ENCODE assay signal across 8 cellular contexts in genomic region chr19:58002384-58003152, GRCh38. TPM values are rescaled to one million over a fixed set of nuclear protein-coding genes. Genes with fewer than 3 reads are reported as not detected.
DNase-seq lines count a peak whose midpoint lies in the region; ATAC-seq and TF ChIP-seq lines count a peak whose summit lies in the region.

ZNF606 (minus strand) TSS chr19:58002820; CDS start chr19:58001319, 1,501 bp downstream.

- peak within 1 kb of the TSS; percentile 92 for H2AFZ ChIP-seq in H9 (ENCODE audit: low read length)

- no peak within 1 kb of the TSS; the same call in 1 of the 2 replicates for H3K4ac ChIP-seq in H9 (ENCODE audit: low read depth, low read length)

- H3K4me1 Mint-ChIP-seq in H9 (peaks cover 8 to 19% of the 10 kb centered on the region in 2 experiments), T-cell (peaks cover 26 to 32% (median 31%) of the 10 kb centered on the region in 3 donors), type B pancreatic cell (ENCODE audit: unreplicated experiment) (peaks cover 5% of the 10 kb centered on the region)

- CTCF ChIA-PET in T-cell (lab: Charles Lee), result interaction anchor here in 1 of 2 donors (1.3 kb wide), 1 partner anchor 96 kb away, joined by 3 read pairs; no protein-coding TSS in a partner anchor

- peaks cover 4% of the 10 kb centered on the region for H3K23me2 ChIP-seq in H9 (ENCODE audit: insufficient read length, low read depth, low read length, poor library complexity, severe bottlenecking)

- peaks cover 59 to 90% of the 10 kb centered on the region in 2 experiments for H3K9me3 Mint-ChIP-seq in H9
- H3K9me3 Mint-ChIP-seq in T-cell, result peaks cover 8 to 49% (median 37%) of the 10 kb centered on the region in 3 donors
- H3K9me3 Mint-ChIP-seq in type B pancreatic cell, result peaks cover 28% of the 10 kb centered on the region

- H3T11ph ChIP-seq in H9 (ENCODE audit: low read length), result no peak within 1 kb of the TSS

- no peak within 1 kb of the TSS for H2AK5ac ChIP-seq in H9 (ENCODE audit: insufficient read length, low read length)

- peak within 1 kb of the TSS; percentile 45 for H4K91ac ChIP-seq in H9 (ENCODE audit: insufficient read length, low read depth, low read length)

- H3K9me3 ChIP-seq in H9 (ENCODE audit: control insufficient read depth, low read depth, low read length) (peaks cover 20% of the 10 kb centered on the region), heart right ventricle (peaks cover 0 to 83% (median 10%) of the 10 kb centered on the region in 11 donors)

- H2BK12ac ChIP-seq in H9 (ENCODE audit: insufficient read length, low read depth, low read length), result no peak within 1 kb of the TSS

- peak within 1 kb of the TSS; percentile 85 for H3K9ac ChIP-seq in H9 (ENCODE audit: extremely low read depth, insufficient read length, low read length)

- peak within 1 kb of the TSS; percentile 97 for H3K18ac ChIP-seq in H9 (ENCODE audit: insufficient read length, low read depth, low read length)

- H3K27ac Mint-ChIP-seq in H9, result peak within 1 kb of the TSS; percentile 89 to 98 (median 91); a peak in 6 of 7 replicates
- H3K27ac Mint-ChIP-seq in T-cell, result peak within 1 kb of the TSS; percentile 74 to 75
- peak within 1 kb of the TSS; percentile 88 for H3K27ac Mint-ChIP-seq in type B pancreatic cell

- H2BK15ac ChIP-seq in H9 (ENCODE audit: low read depth, low read length), result no peak within 1 kb of the TSS

- H3K14ac ChIP-seq in H9 (ENCODE audit: insufficient read depth, low read length), result peak within 1 kb of the TSS; percentile 97

- peak within 1 kb of the TSS; percentile 18 for H3K23ac ChIP-seq in H9 (ENCODE audit: insufficient read length, low read depth, low read length)

- H4K8ac ChIP-seq in H9 (replicated peaks; ENCODE audit: insufficient read length, low read depth, low read length), result peak within 1 kb of the TSS; percentile 78

- H3K36me3 Mint-ChIP-seq in H9 (ENCODE audit: insufficient read depth in 1 of 3, low read depth in 3 of 3) (peaks cover 85 to 89% (median 89%) of the 10 kb centered on the region in 3 experiments), T-cell (peaks cover 79% of the 10 kb centered on the region), type B pancreatic cell (peaks cover 79% of the 10 kb centered on the region)

- POLR2A ChIA-PET in T-cell (lab: Charles Lee), result interaction anchor here (0.6 to 1.9 kb wide), 7 partner anchors 17 to 398 kb away, joined by 3 to 8 read pairs (median 3); partner anchors contain the start of gene ZSCAN18 (in 1 of the 2)

- peak within 1 kb of the TSS; percentile 69 to 100 (median 92) for H3K4me3 ChIP-seq in heart right ventricle

- H2BK20ac ChIP-seq in H9 (ENCODE audit: low read depth, low read length, poor library complexity, severe bottlenecking), result no peak within 1 kb of the TSS

- peak within 1 kb of the TSS; percentile 85 for H4K5ac ChIP-seq in H9 (ENCODE audit: insufficient read length, low read depth, low read length)

- peak; percentile 99 for ATAC-seq in T-cell (replicated peaks in 1 of 4)
- ATAC-seq in heart right ventricle, result peak; percentile 97 to 99 (median 98)

- no peaks in the 10 kb centered on the region for H4K20me1 ChIP-seq in H9 (ENCODE audit: control insufficient read depth, insufficient read depth, insufficient read length)

- H3K4me1 ChIP-seq in H9 (ENCODE audit: insufficient read depth, low read length) (no peaks in the 10 kb centered on the region), heart right ventricle (peaks cover 9 to 42% (median 27%) of the 10 kb centered on the region in 9 donors)

- no peaks in the 10 kb centered on the region for H3K27me3 ChIP-seq in H9 (ENCODE audit: insufficient read depth, low read length)
- no peaks in the 10 kb centered on the region for H3K27me3 ChIP-seq in heart right ventricle

- intact Hi-C loops in heart right ventricle (cut with DNase I) (loop anchor here in 3 of 10 donors (2.0 to 5.0 kb wide), 4 partner anchors 55 to 150 kb away; partner anchors contain the start of genes ZNF135 (in 1 of the 3), ZNF256 (in 1 of the 3), ZNF329 (in 1 of the 3) and ZSCAN18 (in 1 of the 3)), posterior vena cava (cut with DNase I) (no loop called here)

- TF ChIP-seq CTCF in H9 (conservative IDR thresholded peaks at IDR 0.05) (no peak), heart right ventricle (IDR thresholded peaks at IDR 0.05) (no peak), type B pancreatic cell (conservative IDR thresholded peaks at IDR 0.05) (no peak)

- in situ Hi-C loops in G401 (cut with HindIII; ENCODE audit: low sequenced_read_pairs), result no loop called here

- peak within 1 kb of the TSS; percentile 28 for H2BK120ac ChIP-seq in H9 (ENCODE audit: low read depth, low read length, poor library complexity, severe bottlenecking)

- peaks cover 10% of the 10 kb centered on the region for H3K79me2 ChIP-seq in H9 (ENCODE audit: insufficient read depth, low read length)

- no peak within 1 kb of the TSS for H3K56ac ChIP-seq in H9 (ENCODE audit: insufficient read length, low read depth, low read length)

- peak within 1 kb of the TSS; percentile 83 for H3K4me2 ChIP-seq in H9 (ENCODE audit: insufficient read depth, insufficient read length, low read length)

- DNase-seq in G401 (ENCODE audit: low spot score) (peak; percentile 87), H9 (peak; percentile 86), MV-4-11 (lab: John Stamatoyannopoulos, UW) (peak; percentile 83), T-cell (peak; percentile 73 to 89 (median 81)), amniotic epithelial cell (ENCODE audit: low read depth) (peak; percentile 86), heart right ventricle (peak; percentile 89), posterior vena cava (ENCODE audit: low spot score) (peak; percentile 95), type B pancreatic cell (ENCODE audit: extremely low spot score, unreplicated experiment) (peak; percentile 88)

- H3K27me3 Mint-ChIP-seq in H9 (ENCODE audit: low read depth), result peaks cover 9% of the 10 kb centered on the region
- no peaks in the 10 kb centered on the region for H3K27me3 Mint-ChIP-seq in T-cell
- no peaks in the 10 kb centered on the region for H3K27me3 Mint-ChIP-seq in type B pancreatic cell

- peaks cover 0 to 73% (median 50%) of the 10 kb centered on the region in 9 donors for H3K36me3 ChIP-seq in heart right ventricle

- H3K27ac ChIP-seq in H9 (ENCODE audit: insufficient read length, low read depth, low read length), result no peak within 1 kb of the TSS
- H3K27ac ChIP-seq in heart right ventricle, result peak within 1 kb of the TSS; percentile 81 to 98 (median 94)

- H3K79me1 ChIP-seq in H9 (ENCODE audit: insufficient read depth, low read depth, low read length, poor library complexity, severe bottlenecking), result peaks cover 8% of the 10 kb centered on the region

- peak within 1 kb of the TSS; percentile 88 to 93 for H3K4me3 Mint-ChIP-seq in H9
- H3K4me3 Mint-ChIP-seq in T-cell, result peak within 1 kb of the TSS; percentile 81 to 90 (median 82)
- H3K4me3 Mint-ChIP-seq in type B pancreatic cell, result peak within 1 kb of the TSS; percentile 92

- WGBS in H9 (ENCODE audit: extremely low coverage, insufficient read length, low lambda C conversion rate), result no CpG with 5 or more reads among the region's 89 CpGs
- WGBS in heart right ventricle, 2 donors, result 0 to 1% methylated on average over 88 to 89 of the region's 89 CpGs

- H2BK5ac ChIP-seq in H9 (ENCODE audit: insufficient read length, low read length), result no peak within 1 kb of the TSS

RNA-seq across cellular contexts. Expression of gene ZNF606, which starts in this region (rescaled TPM):
- 28.9 and 30.2 TPM in 2 replicates for total RNA-seq in G401 (2014; rRNA removed; shearing (Covaris generic))
- 13.4 and 14.1 TPM in 2 replicates for total RNA-seq in H9 (2021)
- 10 to 100 TPM in 4 of 5 donors, 1 to 10 TPM in 1; 8.2 to 40.5 (median 26.4) TPM for total RNA-seq in T-cell
- 10 to 100 TPM in 8 of 10 donors, 1 to 10 TPM in 2; 9.4 to 19.1 (median 13.4) TPM for total RNA-seq in heart right ventricle
- polyA plus RNA-seq in heart right ventricle, result 10 to 100 TPM in 1 of 2 donors, 1 to 10 TPM in 1; 4.5 to 13.5 TPM
- 10 to 100 TPM in 1 of 2 donors, 1 to 10 TPM in 1; 9.0 to 10.1 TPM for total RNA-seq in posterior vena cava
- 28.1 and 39.1 TPM in 2 replicates for total RNA-seq in type B pancreatic cell (ENCODE audit: low replicate concordance)
